31 cellular contexts compared by ENCODE assay signal in genomic region chr10:31010062-31010461, GRCh38.
"Had no signal": no experiment of that assay in that cellular context is flagged by ENCODE, and none has a peak within 500 bp of the region (broad histone marks: within the 10 kb centered on the region; RNA-seq: fewer than 3 reads in every experiment).

No MANE protein-coding gene starts in this region.

- H3K36me3 Mint-ChIP-seq: activated CD4-positive, alpha-beta memory T cell treated with anti-CD3 and anti-CD28 coated beads for 36 hours had no signal

- H3K27ac ChIP-seq: brain microvascular endothelial cell, coronary artery, dorsolateral prefrontal cortex, esophagus muscularis mucosa, foreskin keratinocyte, gastroesophageal sphincter had no signal

- H3K9me3 Mint-ChIP-seq: activated CD4-positive, alpha-beta memory T cell treated with anti-CD3 and anti-CD28 coated beads for 36 hours; activated T-helper 1 cell treated with anti-CD3 and anti-CD28 coated beads, Interleukin-12 subunit alpha, Interleukin-12 subunit beta, Interleukin-2, Interleukin-4 antibody, amounts not matched to agents 30 ng/mL and 10 ng/mL and 1 ng/mL, durations not matched to agents 14 hours and 24 hours and 36 hours; central memory CD8-positive, alpha-beta T cell; dendritic cell treated with granulocyte-macrophage colony-stimulating factor and Interleukin-4, amounts not matched to agents 40 ng/mL and 50 ng/mL, for 4 days had no signal

- FAIRE-seq: astrocyte, bronchial epithelial cell had no signal

- H3K4me3 Mint-ChIP-seq: activated CD4-positive, alpha-beta memory T cell treated with anti-CD3 and anti-CD28 coated beads for 36 hours; activated CD4-positive, alpha-beta T cell treated with anti-CD3 and anti-CD28 coated beads for 36 hours; activated CD4-positive, alpha-beta T cell treated with anti-CD3 and anti-CD28 coated beads, Interleukin-2, amount 10 ng/mL, durations not matched to agents 24 days and 14 days; activated CD8-positive, alpha-beta memory T cell treated with anti-CD3 and anti-CD28 coated beads, Interleukin-2, amount 10 ng/mL, durations not matched to agents 7 days and 5 days; activated CD8-positive, alpha-beta T cell treated with anti-CD3 and anti-CD28 coated beads, Interleukin-2, amount 10 ng/mL, durations not matched to agents 7 days and 5 days; activated naive CD8-positive, alpha-beta T cell; activated T-helper 1 cell treated with anti-CD3 and anti-CD28 coated beads, Interleukin-12 subunit alpha, Interleukin-12 subunit beta, Interleukin-2, Interleukin-4 antibody, amounts not matched to agents 30 ng/mL and 10 ng/mL and 1 ng/mL, durations not matched to agents 14 hours and 24 hours and 36 hours; central memory CD8-positive, alpha-beta T cell; dendritic cell treated with granulocyte-macrophage colony-stimulating factor and Interleukin-4, amounts not matched to agents 40 ng/mL and 50 ng/mL, for 4 days; endodermal cell had no signal

- H3K9me3 ChIP-seq: esophagus muscularis mucosa, gastroesophageal sphincter had no signal

- H3K27me3 ChIP-seq: brain microvascular endothelial cell, dorsolateral prefrontal cortex, esophagus muscularis mucosa, foreskin keratinocyte, gastroesophageal sphincter had no signal

- ATAC-seq: activated CD4-positive, alpha-beta T cell treated with anti-CD3 and anti-CD28 coated beads for 36 hours; activated CD8-positive, alpha-beta memory T cell treated with anti-CD3 and anti-CD28 coated beads, Interleukin-2, amount 10 ng/mL, durations not matched to agents 7 days and 5 days; activated CD8-positive, alpha-beta T cell treated with anti-CD3 and anti-CD28 coated beads, Interleukin-2, amount 10 ng/mL, durations not matched to agents 7 days and 5 days; foreskin keratinocyte; gastroesophageal sphincter had no signal

- H3K36me3 ChIP-seq: brain microvascular endothelial cell, esophagus muscularis mucosa, gastroesophageal sphincter had no signal

- H3K27me3 Mint-ChIP-seq: activated CD4-positive, alpha-beta memory T cell treated with anti-CD3 and anti-CD28 coated beads for 36 hours; activated CD4-positive, alpha-beta T cell treated with anti-CD3 and anti-CD28 coated beads for 36 hours; activated CD4-positive, alpha-beta T cell treated with anti-CD3 and anti-CD28 coated beads, Interleukin-2, amount 10 ng/mL, durations not matched to agents 24 days and 14 days; activated CD8-positive, alpha-beta memory T cell treated with anti-CD3 and anti-CD28 coated beads, Interleukin-2, amount 10 ng/mL, durations not matched to agents 7 days and 5 days; activated naive CD8-positive, alpha-beta T cell; central memory CD8-positive, alpha-beta T cell; dendritic cell treated with granulocyte-macrophage colony-stimulating factor and Interleukin-4, amounts not matched to agents 40 ng/mL and 50 ng/mL, for 4 days had no signal

- H3K27ac Mint-ChIP-seq: activated CD4-positive, alpha-beta memory T cell treated with anti-CD3 and anti-CD28 coated beads for 36 hours; activated CD4-positive, alpha-beta T cell treated with anti-CD3 and anti-CD28 coated beads for 36 hours; activated CD4-positive, alpha-beta T cell treated with anti-CD3 and anti-CD28 coated beads, Interleukin-2, amount 10 ng/mL, durations not matched to agents 24 days and 14 days; activated CD8-positive, alpha-beta memory T cell treated with anti-CD3 and anti-CD28 coated beads, Interleukin-2, amount 10 ng/mL, durations not matched to agents 7 days and 5 days; activated CD8-positive, alpha-beta T cell treated with anti-CD3 and anti-CD28 coated beads, Interleukin-2, amount 10 ng/mL, durations not matched to agents 7 days and 5 days; activated naive CD8-positive, alpha-beta T cell; activated T-helper 1 cell treated with anti-CD3 and anti-CD28 coated beads, Interleukin-12 subunit alpha, Interleukin-12 subunit beta, Interleukin-2, Interleukin-4 antibody, amounts not matched to agents 30 ng/mL and 10 ng/mL and 1 ng/mL, durations not matched to agents 14 hours and 24 hours and 36 hours; dendritic cell treated with granulocyte-macrophage colony-stimulating factor and Interleukin-4, amounts not matched to agents 40 ng/mL and 50 ng/mL, for 4 days; endodermal cell had no signal

- H3K4me3 ChIP-seq: coronary artery, dorsolateral prefrontal cortex, esophagus muscularis mucosa, gastroesophageal sphincter had no signal

- DNase-seq: activated CD4-positive, alpha-beta memory T cell treated with anti-CD3 and anti-CD28 coated beads for 36 hours; activated CD4-positive, alpha-beta T cell treated with anti-CD3 and anti-CD28 coated beads for 36 hours; activated CD4-positive, alpha-beta T cell treated with anti-CD3 and anti-CD28 coated beads, Interleukin-2, amount 10 ng/mL, durations not matched to agents 24 days and 14 days; activated CD4-positive, CD25-positive, alpha-beta regulatory T cell; activated CD4-positive, CD25-positive, alpha-beta regulatory T cell treated with anti-CD3 and anti-CD28 coated beads, Interleukin-2, amount 50 U/mL, for 72 hours; activated CD8-positive, alpha-beta memory T cell treated with anti-CD3 and anti-CD28 coated beads, Interleukin-2, amount 10 ng/mL, durations not matched to agents 7 days and 5 days; activated CD8-positive, alpha-beta memory T cell treated with anti-CD3 and anti-CD28 coated beads, Interleukin-2, amount 50 U/mL, for 4 hours; activated CD8-positive, alpha-beta T cell treated with anti-CD3 and anti-CD28 coated beads, Interleukin-2, amount 10 ng/mL, durations not matched to agents 7 days and 5 days; activated gamma-delta T cell treated with Interleukin-2 at 50 U/mL for 16 hours; activated naive CD4-positive, alpha-beta T cell treated with anti-CD3 and anti-CD28 coated beads, Interleukin-2, amount 50 U/mL, for 16 hours; activated naive CD4-positive, alpha-beta T cell treated with Interleukin-2 at 50 U/mL for 16 hours; activated T-cell treated with anti-CD3 and anti-CD28 coated beads, Interleukin-2, amount 50 U/mL, for 1 hour; activated T-cell treated with anti-CD3 and anti-CD28 coated beads, Interleukin-2, amount 50 U/mL, for 48 hours; amniotic stem cell; anterior cingulate cortex; brain microvascular endothelial cell; dorsolateral prefrontal cortex; effector memory CD4-positive, alpha-beta T cell; endodermal cell; erythroblast; foreskin keratinocyte; T-helper 2 cell had no signal
